In the genomic region with DNA sequence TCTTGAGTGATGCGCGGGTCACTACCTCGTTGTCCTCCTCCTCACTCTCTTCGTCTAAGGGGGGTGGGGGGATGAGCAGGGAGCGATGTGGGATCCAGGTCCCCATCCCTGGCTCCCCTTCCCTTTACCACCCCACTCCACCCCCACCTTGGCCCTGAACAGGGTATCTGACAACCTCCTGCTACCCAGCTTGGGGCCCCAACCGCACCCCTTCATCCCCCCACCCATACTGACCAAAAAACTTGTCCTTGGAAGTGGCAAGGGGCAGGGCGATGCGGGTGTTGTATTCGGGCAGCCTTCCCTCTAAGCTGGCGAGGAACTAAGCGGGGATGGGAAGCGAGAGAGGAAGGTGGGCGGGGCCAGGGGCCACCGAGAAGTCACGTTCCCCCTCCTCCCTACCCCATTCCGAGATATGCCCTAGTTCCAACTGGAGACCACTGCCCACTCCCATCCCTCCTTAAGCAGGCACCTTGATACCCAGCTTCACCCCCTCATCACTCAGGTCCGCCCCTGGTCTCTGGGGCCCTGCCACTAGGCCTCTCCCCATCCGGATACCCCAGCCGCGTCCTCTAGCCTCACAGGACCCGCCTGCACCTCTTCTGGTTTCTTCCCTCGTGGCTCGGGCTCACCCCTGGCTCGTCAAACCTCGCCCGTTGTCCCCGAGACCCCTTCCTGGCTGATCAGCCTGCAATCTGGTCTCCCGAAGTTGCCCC, we compare ENCODE assay signal across 7 cellular contexts. TPM values are rescaled to one million over a fixed set of nuclear protein-coding genes. Genes with fewer than 3 reads are reported as not detected.
A peak's percentile ranks its signal among the peaks of the same experiment; 100 is the strongest.
DNase-seq lines count a peak whose midpoint lies in the region; ATAC-seq and TF ChIP-seq lines count a peak whose summit lies in the region.
"Had no signal": no experiment of that assay in that cellular context is flagged by ENCODE, and none has a peak within 500 bp of the region (broad histone marks: within the 10 kb centered on the region; RNA-seq: fewer than 3 reads in every experiment).

No MANE protein-coding gene starts in this region.

- H4K5ac ChIP-seq in mesendoderm (ENCODE audit: low read length): no peak overlapping the region

- no peak for TF ChIP-seq CTCF in CD14-positive monocyte (IDR thresholded peaks at IDR 0.05)

- H2BK5ac ChIP-seq in mesendoderm (ENCODE audit: low read length): no peak overlapping the region

- peaks cover 73 to 82% (median 74%) of the 10 kb centered on the region in 3 donors for H3K27me3 Mint-ChIP-seq in CD14-positive monocyte (ENCODE audit: low read depth in 3 of 3)
- peaks cover 68% of the 10 kb centered on the region for H3K27me3 Mint-ChIP-seq in activated CD8-positive, alpha-beta T cell treated with anti-CD3 and anti-CD28 coated beads, Interleukin-2, amount 10 ng/mL, durations not matched to agents 7 days and 5 days (ENCODE audit: low read depth)

- no peak overlapping the region for H3K18ac ChIP-seq in mesendoderm (ENCODE audit: low read length)

- H3K27ac ChIP-seq in mesendoderm (ENCODE audit: low read depth, low read length): no peak overlapping the region

- peak overlapping the region in 4 of 7 donors; percentile 33 to 71 (median 45) for H3K27ac Mint-ChIP-seq in CD14-positive monocyte
- H3K27ac Mint-ChIP-seq in activated CD8-positive, alpha-beta T cell treated with anti-CD3 and anti-CD28 coated beads, Interleukin-2, amount 10 ng/mL, durations not matched to agents 7 days and 5 days: no peak overlapping the region

- H2BK15ac ChIP-seq in mesendoderm (replicated peaks; ENCODE audit: low read depth): no peak overlapping the region

- no peaks in the 10 kb centered on the region for H3K79me2 ChIP-seq in mesendoderm (ENCODE audit: control insufficient read depth, insufficient read depth, low read length)

- peak overlapping the region; percentile 77 for H3K56ac ChIP-seq in mesendoderm (ENCODE audit: low read length)

- H3K4me3 Mint-ChIP-seq in CD14-positive monocyte: peak overlapping the region; percentile 84 to 94
- H3K4me3 Mint-ChIP-seq in activated CD8-positive, alpha-beta T cell treated with anti-CD3 and anti-CD28 coated beads, Interleukin-2, amount 10 ng/mL, durations not matched to agents 7 days and 5 days: peak overlapping the region; percentile 3

- peaks cover 43% of the 10 kb centered on the region for H3K4me1 Mint-ChIP-seq in CD14-positive monocyte
- peaks cover 36% of the 10 kb centered on the region for H3K4me1 Mint-ChIP-seq in activated CD8-positive, alpha-beta T cell treated with anti-CD3 and anti-CD28 coated beads, Interleukin-2, amount 10 ng/mL, durations not matched to agents 7 days and 5 days (ENCODE audit: low read depth)

- H3K36me3 Mint-ChIP-seq in CD14-positive monocyte: peaks cover 2 to 3% of the 10 kb centered on the region in 2 donors
- H3K36me3 Mint-ChIP-seq in activated CD8-positive, alpha-beta T cell treated with anti-CD3 and anti-CD28 coated beads, Interleukin-2, amount 10 ng/mL, durations not matched to agents 7 days and 5 days (ENCODE audit: low read depth): no peaks in the 10 kb centered on the region

- H3K4ac ChIP-seq in mesendoderm (ENCODE audit: low read depth, low read length): no peak overlapping the region

- intact Hi-C loops in CD14-positive monocyte (cut with micrococcal nuclease): loop anchor here (5.0 kb wide), 1 partner anchor 39 kb away; the partner anchor contains the start of gene EPOR (in 2 of the 2)

- POLR2A ChIA-PET in activated CD8-positive, alpha-beta T cell treated with anti-CD3 and anti-CD28 coated beads, Interleukin-2, amount 10 ng/mL, durations not matched to agents 7 days and 5 days (lab: Charles Lee): interaction anchor here (0.6 to 1.2 kb wide), 2 partner anchors 14 to 38 kb away, joined by 3 to 4 read pairs; no protein-coding TSS in a partner anchor

- H3K4me2 ChIP-seq in mesendoderm (ENCODE audit: low read length): peak overlapping the region; percentile 77

- H3K9me3 Mint-ChIP-seq in CD14-positive monocyte: peaks cover 0 to 40% (median 15%) of the 10 kb centered on the region in 7 donors
- no peaks in the 10 kb centered on the region for H3K9me3 Mint-ChIP-seq in activated CD8-positive, alpha-beta T cell treated with anti-CD3 and anti-CD28 coated beads, Interleukin-2, amount 10 ng/mL, durations not matched to agents 7 days and 5 days (ENCODE audit: insufficient read depth)

- CTCF ChIA-PET in activated CD8-positive, alpha-beta T cell treated with anti-CD3 and anti-CD28 coated beads, Interleukin-2, amount 10 ng/mL, durations not matched to agents 7 days and 5 days (lab: Charles Lee): interaction anchor here (1.8 kb wide), 1 partner anchor 14 kb away, joined by 10 read pairs; the partner anchor contains the start of genes ODAD3 and PRKCSH

- DNase-seq in CD14-positive monocyte (ENCODE audit: low spot score) (no peak), mesendoderm (peak; percentile 46), OCI-M2 (lab: John Stamatoyannopoulos, UW; ENCODE audit: unreplicated experiment) (no peak)
- no peak for DNase-seq in activated CD8-positive, alpha-beta T cell treated with anti-CD3 and anti-CD28 coated beads, Interleukin-2, amount 10 ng/mL, durations not matched to agents 7 days and 5 days

- H3K4me1 ChIP-seq in mesendoderm (ENCODE audit: control insufficient read depth, low read depth, low read length): peaks cover 2% of the 10 kb centered on the region

- H3K4me3 ChIP-seq in mesendoderm (ENCODE audit: low read length): no peak overlapping the region

- ATAC-seq in activated CD8-positive, alpha-beta T cell treated with anti-CD3 and anti-CD28 coated beads, Interleukin-2, amount 10 ng/mL, durations not matched to agents 7 days and 5 days: no peak
- ATAC-seq in GM18498 (IDR thresholded peaks at IDR 0.05; ENCODE audit: unreplicated experiment) (no peak), GM21737 (IDR thresholded peaks at IDR 0.05; ENCODE audit: unreplicated experiment) (no peak)
- ATAC-seq: Panc1 had no signal

- no peaks in the 10 kb centered on the region for H3K36me3 ChIP-seq in mesendoderm (ENCODE audit: control insufficient read depth, insufficient read depth, low read length)

- H3K9ac ChIP-seq in mesendoderm (ENCODE audit: low read length): peak overlapping the region; percentile 58

- H2AK5ac ChIP-seq in mesendoderm (ENCODE audit: low read length): no peak overlapping the region

- peaks cover 3% of the 10 kb centered on the region for H3K27me3 ChIP-seq in mesendoderm (ENCODE audit: insufficient read depth, low read length, poor library complexity)

- no peak overlapping the region for H3K23ac ChIP-seq in mesendoderm (ENCODE audit: low read length)

- WGBS in mesendoderm (ENCODE audit: extremely low coverage, insufficient coverage, low lambda C conversion rate): no CpG with 5 or more reads among the region's 28 CpGs

- H4K8ac ChIP-seq in mesendoderm (ENCODE audit: low read depth, low read length): no peak overlapping the region

- H3K79me1 ChIP-seq in mesendoderm (ENCODE audit: low read length): no peaks in the 10 kb centered on the region

- no peak overlapping the region for H2BK120ac ChIP-seq in mesendoderm (ENCODE audit: low read depth, low read length)

RNA-seq across cellular contexts. Expression of gene RGL3, which starts 1.9 kb away (rescaled TPM):
- polyA plus RNA-seq in CD14-positive monocyte: not detected
- total RNA-seq in activated CD8-positive, alpha-beta T cell treated with anti-CD3 and anti-CD28 coated beads, Interleukin-2, amount 10 ng/mL, durations not matched to agents 7 days and 5 days: not detected
- polyA plus RNA-seq in mesendoderm (2013, experiment 1 of 2): 10.4 TPM
- polyA plus RNA-seq in mesendoderm (2013, experiment 2 of 2): 9.7 TPM

RNA-seq across cellular contexts. Expression of gene ODAD3, which starts 13.9 kb away (rescaled TPM):
- under 1 TPM; 0.43 to 0.61 TPM for polyA plus RNA-seq in CD14-positive monocyte
- not detected for total RNA-seq in activated CD8-positive, alpha-beta T cell treated with anti-CD3 and anti-CD28 coated beads, Interleukin-2, amount 10 ng/mL, durations not matched to agents 7 days and 5 days
- polyA plus RNA-seq in mesendoderm (2013, experiment 1 of 2): 0.44 TPM
- 0.32 TPM for polyA plus RNA-seq in mesendoderm (2013, experiment 2 of 2)

RNA-seq across cellular contexts. Expression of gene PRKCSH, which starts 14.4 kb away (rescaled TPM):
- polyA plus RNA-seq in CD14-positive monocyte: 10 to 100 TPM; 24.9 to 28.4 TPM
- 100 to 1,000 TPM; 285 to 302 TPM for total RNA-seq in activated CD8-positive, alpha-beta T cell treated with anti-CD3 and anti-CD28 coated beads, Interleukin-2, amount 10 ng/mL, durations not matched to agents 7 days and 5 days
- 151 TPM for polyA plus RNA-seq in mesendoderm (2013, experiment 1 of 2)
- 140 TPM for polyA plus RNA-seq in mesendoderm (2013, experiment 2 of 2)

RNA-seq across cellular contexts. Expression of gene EPOR, which starts 36.9 kb away (rescaled TPM):
- 1 to 10 TPM; 6.8 to 8.2 TPM for polyA plus RNA-seq in CD14-positive monocyte
- 1 to 10 TPM; 6.4 to 8.8 TPM for total RNA-seq in activated CD8-positive, alpha-beta T cell treated with anti-CD3 and anti-CD28 coated beads, Interleukin-2, amount 10 ng/mL, durations not matched to agents 7 days and 5 days
- polyA plus RNA-seq in mesendoderm (2013, experiment 1 of 2): 3.2 TPM
- 3.1 TPM for polyA plus RNA-seq in mesendoderm (2013, experiment 2 of 2)

RNA-seq across cellular contexts. Expression of gene SWSAP1, which starts 46.6 kb away (rescaled TPM):
- polyA plus RNA-seq in CD14-positive monocyte: 10 to 100 TPM in 1 of 2 donors, 1 to 10 TPM in 1; 8.7 to 11.5 TPM
- 1 to 10 TPM; 3.1 to 3.4 TPM for total RNA-seq in activated CD8-positive, alpha-beta T cell treated with anti-CD3 and anti-CD28 coated beads, Interleukin-2, amount 10 ng/mL, durations not matched to agents 7 days and 5 days
- polyA plus RNA-seq in mesendoderm (2013, experiment 1 of 2): 6.2 TPM
- 6.6 TPM for polyA plus RNA-seq in mesendoderm (2013, experiment 2 of 2)
